Comparison of ENCODE assay signal across 28 cellular contexts in genomic region chr6:149389509-149390297, GRCh38. TPM values are rescaled to one million over a fixed set of nuclear protein-coding genes. Genes with fewer than 3 reads are reported as not detected.
DNase-seq lines count a peak whose midpoint lies in the region; ATAC-seq lines count a peak whose summit lies in the region.
"Had no signal": no experiment of that assay in that cellular context is flagged by ENCODE, and none has a peak within 500 bp of the region (broad histone marks: within the 10 kb centered on the region; RNA-seq: fewer than 3 reads in every experiment).

No MANE protein-coding gene starts in this region.

- H2BK12ac ChIP-seq in mesenchymal stem cell (ENCODE audit: low read length in 2 of 2), result no peak overlapping the region

- H3K18ac ChIP-seq in mesenchymal stem cell (ENCODE audit: low read depth in 1 of 2, low read length in 2 of 2), result no peak overlapping the region

- H2BK120ac ChIP-seq in mesenchymal stem cell (ENCODE audit: low read depth, low read length), result no peak overlapping the region

- H4K91ac ChIP-seq in mesenchymal stem cell (ENCODE audit: low read length), result no peak overlapping the region

- H3K14ac ChIP-seq in mesenchymal stem cell (ENCODE audit: low read length in 2 of 2), result no peak overlapping the region

- peak; percentile 22 to 53 for ATAC-seq in activated CD4-positive, CD25-positive, alpha-beta regulatory T cell treated with anti-CD3 and anti-CD28 coated beads, Interleukin-2, amount 50 U/mL, for 24 hours
- ATAC-seq: foreskin keratinocyte, left cardiac atrium had no signal

- intact Hi-C loops in activated T-helper 2 cell treated with anti-CD3 and anti-CD28 coated beads, Interferon-gamma antibody, Interleukin-2, Interleukin-4, amounts not matched to agents 10 μg/mL and 5 μg/mL and 100 μg/mL, durations not matched to agents 14 hours and 24 hours and 36 hours (cut with micrococcal nuclease), result loop anchor here (5.0 kb wide), 4 partner anchors 32 to 237 kb away; no protein-coding TSS in a partner anchor
- intact Hi-C loops in posterior vena cava (cut with DNase I), result no loop called here

- no peak overlapping the region for H3K4me2 ChIP-seq in mesenchymal stem cell (ENCODE audit: low read length, poor library complexity, severe bottlenecking)
- H3K4me2 ChIP-seq: BLaER1, KMS-11 had no signal

- no peak overlapping the region for H3K23ac ChIP-seq in mesenchymal stem cell (ENCODE audit: low read length in 2 of 2)

- no peak overlapping the region for H2BK5ac ChIP-seq in mesenchymal stem cell (ENCODE audit: low read depth, low read length, poor library complexity, severe bottlenecking)

- H4K8ac ChIP-seq in mesenchymal stem cell (ENCODE audit: low read length), result no peak overlapping the region

- H3K27me3 Mint-ChIP-seq in activated T-helper 2 cell treated with anti-CD3 and anti-CD28 coated beads, Interferon-gamma antibody, Interleukin-2, Interleukin-4, amounts not matched to agents 10 μg/mL and 5 μg/mL and 100 μg/mL, durations not matched to agents 14 hours and 24 hours and 36 hours (ENCODE audit: low read depth), result no peaks in the 10 kb centered on the region
- H3K27me3 Mint-ChIP-seq: activated T-cell treated with anti-CD3 and anti-CD28 coated beads, Interleukin-2, amount 50 U/mL, for 24 hours had no signal

- no peak overlapping the region for H2BK15ac ChIP-seq in mesenchymal stem cell (ENCODE audit: low read depth, poor library complexity, severe bottlenecking)

- peaks cover 18% of the 10 kb centered on the region for H3K79me1 ChIP-seq in mesenchymal stem cell (replicated peaks; ENCODE audit: low read length, poor library complexity, severe bottlenecking)

- H2AFZ ChIP-seq in mesenchymal stem cell (ENCODE audit: low read depth, low read length), result no peak overlapping the region

- H3K9ac ChIP-seq in mesenchymal stem cell (ENCODE audit: low read length), result peak overlapping the region; percentile 51
- H3K9ac ChIP-seq: BLaER1, KMS-11 had no signal

- peaks cover 36% of the 10 kb centered on the region for H3K9me3 Mint-ChIP-seq in activated T-helper 2 cell treated with anti-CD3 and anti-CD28 coated beads, Interferon-gamma antibody, Interleukin-2, Interleukin-4, amounts not matched to agents 10 μg/mL and 5 μg/mL and 100 μg/mL, durations not matched to agents 14 hours and 24 hours and 36 hours

- H3K9me3 ChIP-seq in mesenchymal stem cell (ENCODE audit: control insufficient read depth, low read length), result peaks cover 10% of the 10 kb centered on the region
- H3K9me3 ChIP-seq: ascending aorta, Caco-2, prostate gland, upper lobe of left lung had no signal

- H3K27ac ChIP-seq in mesenchymal stem cell (ENCODE audit: low read length, poor library complexity, severe bottlenecking), result no peak overlapping the region
- H3K27ac ChIP-seq: ascending aorta, BLaER1, foreskin keratinocyte, KMS-11, prostate gland, RWPE1, SK-N-MC, upper lobe of left lung had no signal

- no peak for DNase-seq in activated CD4-positive, CD25-positive, alpha-beta regulatory T cell treated with anti-CD3 and anti-CD28 coated beads, Interleukin-2, amount 50 U/mL, for 72 hours
- DNase-seq in GM04504 (ENCODE audit: low read depth) (peak; percentile 19), mesenchymal stem cell (no peak), NCI-H1694 (lab: John Stamatoyannopoulos, UW) (no peak), posterior vena cava (ENCODE audit: low spot score) (no peak), SW 1271 (lab: John Stamatoyannopoulos, UW) (no peak)
- DNase-seq in activated T-helper 2 cell treated with anti-CD3 and anti-CD28 coated beads, Interferon-gamma antibody, Interleukin-2, Interleukin-4, amounts not matched to agents 10 μg/mL and 5 μg/mL and 100 μg/mL, durations not matched to agents 14 hours and 24 hours and 36 hours (ENCODE audit: low spot score), result no peak
- DNase-seq: 8988T; activated naive CD4-positive, alpha-beta T cell treated with anti-CD3 and anti-CD28 coated beads, Interleukin-2, amount 50 U/mL, for 16 hours; activated T-cell treated with anti-CD3 and anti-CD28 coated beads, Interleukin-2, amount 50 U/mL, for 24 hours; Caco-2; caudate nucleus; DND-41; foreskin keratinocyte; left cardiac atrium; MV-4-11; NCI-H187; NCI-H69; substantia nigra; T-helper 9 cell; upper lobe of left lung had no signal

- peaks cover 60% of the 10 kb centered on the region for H3K4me1 Mint-ChIP-seq in activated T-helper 2 cell treated with anti-CD3 and anti-CD28 coated beads, Interferon-gamma antibody, Interleukin-2, Interleukin-4, amounts not matched to agents 10 μg/mL and 5 μg/mL and 100 μg/mL, durations not matched to agents 14 hours and 24 hours and 36 hours (ENCODE audit: low read depth)

- H3K36me3 Mint-ChIP-seq in activated T-helper 2 cell treated with anti-CD3 and anti-CD28 coated beads, Interferon-gamma antibody, Interleukin-2, Interleukin-4, amounts not matched to agents 10 μg/mL and 5 μg/mL and 100 μg/mL, durations not matched to agents 14 hours and 24 hours and 36 hours (ENCODE audit: low read depth), result peaks cover 95% of the 10 kb centered on the region

- H3K4me1 ChIP-seq in mesenchymal stem cell (ENCODE audit: control insufficient read depth, insufficient read depth, low read depth, low read length), result no peaks in the 10 kb centered on the region
- H3K4me1 ChIP-seq: BLaER1, Caco-2, foreskin keratinocyte, upper lobe of left lung had no signal

- H3K4ac ChIP-seq in mesenchymal stem cell (ENCODE audit: low read depth in 1 of 2, low read length in 2 of 2), result no peak overlapping the region

- H3K36me3 ChIP-seq in mesenchymal stem cell (ENCODE audit: control insufficient read depth in 1 of 2, insufficient read depth in 2 of 2, low read depth in 1 of 2, low read length in 2 of 2), result peaks cover 7 to 40% of the 10 kb centered on the region in 2 experiments
- H3K36me3 ChIP-seq: prostate gland had no signal

- no peaks in the 10 kb centered on the region for H3K27me3 ChIP-seq in mesenchymal stem cell (ENCODE audit: control insufficient read depth in 1 of 2, insufficient read depth in 1 of 2, low read length in 2 of 2)
- H3K27me3 ChIP-seq: ascending aorta, BLaER1, foreskin keratinocyte, upper lobe of left lung had no signal

- no peak overlapping the region for H3K4me3 Mint-ChIP-seq in activated T-helper 2 cell treated with anti-CD3 and anti-CD28 coated beads, Interferon-gamma antibody, Interleukin-2, Interleukin-4, amounts not matched to agents 10 μg/mL and 5 μg/mL and 100 μg/mL, durations not matched to agents 14 hours and 24 hours and 36 hours (ENCODE audit: low read depth)
- H3K4me3 Mint-ChIP-seq: activated T-cell treated with anti-CD3 and anti-CD28 coated beads, Interleukin-2, amount 50 U/mL, for 24 hours had no signal

- H3K27ac Mint-ChIP-seq in activated T-helper 2 cell treated with anti-CD3 and anti-CD28 coated beads, Interferon-gamma antibody, Interleukin-2, Interleukin-4, amounts not matched to agents 10 μg/mL and 5 μg/mL and 100 μg/mL, durations not matched to agents 14 hours and 24 hours and 36 hours, result peak overlapping the region; percentile 9
- H3K27ac Mint-ChIP-seq: activated T-cell treated with anti-CD3 and anti-CD28 coated beads, Interleukin-2, amount 50 U/mL, for 24 hours had no signal

- WGBS in mesenchymal stem cell, result no CpG with 5 or more reads among the region's 3 CpGs

- H2AK5ac ChIP-seq in mesenchymal stem cell (ENCODE audit: low read length, severe bottlenecking), result no peak overlapping the region

- no peak overlapping the region for H3K4me3 ChIP-seq in mesenchymal stem cell (ENCODE audit: insufficient read depth in 1 of 2, low read depth in 1 of 2, low read length in 2 of 2)
- H3K4me3 ChIP-seq: ascending aorta, BLaER1, prostate gland, SK-N-MC, upper lobe of left lung had no signal

RNA-seq across cellular contexts. Expression of gene SUMO4, which starts 10.4 kb away (rescaled TPM):
- 7.7 and 7.8 TPM in 2 replicates for total RNA-seq in activated T-helper 2 cell treated with anti-CD3 and anti-CD28 coated beads, Interferon-gamma antibody, Interleukin-2, Interleukin-4, amounts not matched to agents 10 μg/mL and 5 μg/mL and 100 μg/mL, durations not matched to agents 14 hours and 24 hours and 36 hours
- 0.14 TPM for polyA plus RNA-seq in mesenchymal stem cell (2013, experiment 1 of 2)
- polyA plus RNA-seq in mesenchymal stem cell (2013, experiment 2 of 2), result 0.11 TPM
- total RNA-seq in posterior vena cava, result 1 to 10 TPM in 1 of 2 donors, under 1 TPM in 1; 0.88 to 1.8 TPM
- total RNA-seq: ascending aorta had no signal
